In genomic region chr3:43255675-43256074, GRCh38 we compare ENCODE assay signal across 1 cellular context.
TF ChIP-seq lines count a peak whose summit lies in the region.

No MANE protein-coding gene starts in this region.

TF ChIP-seq in HepG2, 621 proteins besides CTCF, POLR2A, EP300 and RAD21 (continued from another document):
- TF ChIP-seq MTERF4 (CRISPR knock-in tag; IDR thresholded peaks at IDR 0.05) (no peak), ZSCAN25 (CRISPR knock-in tag; IDR thresholded peaks at IDR 0.05) (no peak), MEIS2 (CRISPR knock-in tag; IDR thresholded peaks at IDR 0.05) (no peak), TCF12 (IDR thresholded peaks at IDR 0.05) (no peak), TCF12 (CRISPR knock-in tag; IDR thresholded peaks at IDR 0.05) (no peak), BORCS8-MEF2B (CRISPR knock-in tag; IDR thresholded peaks at IDR 0.05) (no peak), PBX2 (CRISPR knock-in tag; IDR thresholded peaks at IDR 0.05) (no peak), ISX (CRISPR knock-in tag; conservative IDR thresholded peaks at IDR 0.05) (no peak), ZBTB21 (CRISPR knock-in tag; IDR thresholded peaks at IDR 0.05) (no peak), ZNF687 (CRISPR knock-in tag; IDR thresholded peaks at IDR 0.05) (no peak), ZNF234 (CRISPR knock-in tag; conservative IDR thresholded peaks at IDR 0.05) (no peak), TSC22D2 (CRISPR knock-in tag; IDR thresholded peaks at IDR 0.05; ENCODE audit: borderline replicate concordance) (no peak), DR1 (CRISPR knock-in tag; IDR thresholded peaks at IDR 0.05) (no peak), ZNF784 (CRISPR knock-in tag; IDR thresholded peaks at IDR 0.05; ENCODE audit: borderline replicate concordance) (no peak)
